15 cellular contexts compared by ENCODE assay signal in the genomic region with DNA sequence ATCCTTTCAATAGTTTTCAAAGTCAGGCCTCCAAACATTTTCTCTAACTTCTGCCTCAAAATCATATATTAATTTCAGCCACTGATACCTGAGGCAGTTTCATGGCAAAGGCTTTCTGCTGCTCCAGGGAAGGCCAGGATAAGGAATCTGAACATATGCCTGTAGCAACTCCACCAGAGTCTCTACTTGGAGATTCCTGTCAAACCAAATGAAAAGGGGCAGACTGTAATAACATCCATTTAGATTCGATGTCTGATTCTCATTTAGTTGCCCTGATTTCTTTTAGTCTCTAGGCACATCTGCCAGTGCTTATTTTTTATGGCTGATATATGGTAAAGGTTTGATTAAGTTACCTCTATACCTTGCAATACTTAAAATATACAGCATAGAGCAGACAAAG.
DNase-seq lines count a peak whose midpoint lies in the region; ATAC-seq and TF ChIP-seq lines count a peak whose summit lies in the region.
"Had no signal": no experiment of that assay in that cellular context is flagged by ENCODE, and none has a peak within 500 bp of the region (broad histone marks: within the 10 kb centered on the region; RNA-seq: fewer than 3 reads in every experiment).

No MANE protein-coding gene starts in this region.

- no peak overlapping the region for H3K4me3 ChIP-seq in neuron (ENCODE audit: low read length)
- H3K4me3 ChIP-seq: A549; BLaER1 treated with 17β-estradiol and CSF1 and Interleukin-3, amounts not matched to agents 10 nM and 100 nM had no signal

- no peaks in the 10 kb centered on the region for H3K27me3 ChIP-seq in neuron (ENCODE audit: insufficient read depth, low read length)
- H3K27me3 ChIP-seq: BLaER1 treated with 17β-estradiol and CSF1 and Interleukin-3, amounts not matched to agents 10 nM and 100 nM had no signal

- H2AFZ ChIP-seq in neuron (ENCODE audit: low read depth, low read length), result peak overlapping the region; percentile 74

- H3K9me3 ChIP-seq in neuron (ENCODE audit: low read length), result no peaks in the 10 kb centered on the region
- H3K9me3 ChIP-seq: A549; BLaER1 treated with 17β-estradiol and CSF1 and Interleukin-3, amounts not matched to agents 10 nM and 100 nM; Caco-2 had no signal

- DNase-seq in SK-N-DZ (ENCODE audit: low spot score) (peak; percentile 76), NK-92 (lab: John Stamatoyannopoulos, UW; ENCODE audit: unreplicated experiment) (no peak)
- DNase-seq: AML-193; Caco-2; Calu3; CD4-positive, alpha-beta T cell; CD8-positive, alpha-beta T cell; DMS79 treated with DMSO at 0.1 percent for 48 hours; GF-D8 had no signal

- no peak; the same call in 2 of the 3 replicates for ATAC-seq in SK-N-SH treated with all-trans-retinoic acid at 6 μM for 48 hours
- ATAC-seq in HG02759 (IDR thresholded peaks at IDR 0.05; ENCODE audit: unreplicated experiment), result no peak
- ATAC-seq in HG03469 (IDR thresholded peaks at IDR 0.05; ENCODE audit: unreplicated experiment), result no peak
- ATAC-seq: A549; CD8-positive, alpha-beta T cell had no signal

- no peaks in the 10 kb centered on the region for H3K36me3 ChIP-seq in neuron (ENCODE audit: insufficient read depth, low read length)
- H3K36me3 ChIP-seq: BLaER1 treated with 17β-estradiol and CSF1 and Interleukin-3, amounts not matched to agents 10 nM and 100 nM had no signal

- peaks cover 18% of the 10 kb centered on the region for H3K4me1 ChIP-seq in neuron (ENCODE audit: insufficient read depth, low read length)
- H3K4me1 ChIP-seq: A549; BLaER1 treated with 17β-estradiol and CSF1 and Interleukin-3, amounts not matched to agents 10 nM and 100 nM; Caco-2 had no signal

TF ChIP-seq in SK-N-SH treated with all-trans-retinoic acid at 6 μM for 48 hours, 23 proteins besides CTCF, POLR2A, EP300 and RAD21:
- TF ChIP-seq TCF4 (CRISPR knock-in tag; IDR thresholded peaks at IDR 0.05; ENCODE audit: borderline replicate concordance), result peak; percentile 52; the same call in 1 of the 2 replicates
- TF ChIP-seq GLIS3 (CRISPR knock-in tag; IDR thresholded peaks at IDR 0.05), result no peak
